In the genomic region with DNA sequence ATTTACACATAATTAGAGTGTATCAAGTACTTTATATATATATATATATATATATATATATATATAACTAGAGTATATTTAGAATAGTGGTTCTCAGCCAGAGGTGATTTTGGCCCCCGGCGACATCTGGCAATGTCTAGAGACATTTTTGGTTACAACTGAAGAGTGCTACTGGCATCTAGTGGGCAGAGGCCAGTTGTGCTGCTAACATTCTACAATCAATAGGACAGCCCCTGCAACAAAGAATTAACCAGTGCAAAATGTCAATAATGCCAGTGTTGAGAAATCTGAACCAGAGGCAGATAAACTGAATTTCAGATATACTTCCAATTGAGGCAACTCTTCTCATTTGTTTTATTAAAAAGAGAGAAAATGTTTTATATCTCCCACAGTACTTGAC, we compare ENCODE assay signal across 10 cellular contexts. TPM values are rescaled to one million over a fixed set of nuclear protein-coding genes. Genes with fewer than 3 reads are reported as not detected.
A peak's percentile ranks its signal among the peaks of the same experiment; 100 is the strongest.
DNase-seq lines count a peak whose midpoint lies in the region; ATAC-seq and TF ChIP-seq lines count a peak whose summit lies in the region.
"Had no signal": no experiment of that assay in that cellular context is flagged by ENCODE, and none has a peak within 500 bp of the region (broad histone marks: within the 10 kb centered on the region; RNA-seq: fewer than 3 reads in every experiment).

No MANE protein-coding gene starts in this region.

- H3K9me3 ChIP-seq in WERI-Rb-1 (ENCODE audit: severe bottlenecking) (no peaks in the 10 kb centered on the region), suprapubic skin (no peaks in the 10 kb centered on the region)
- H3K9me3 ChIP-seq: mucosa of descending colon, SJSA1 had no signal

- H3K4me1 ChIP-seq in suprapubic skin = no peaks in the 10 kb centered on the region
- H3K4me1 ChIP-seq: SJSA1 had no signal

- H3K27ac ChIP-seq in WERI-Rb-1 (no peak overlapping the region), suprapubic skin (no peak overlapping the region)
- H3K27ac ChIP-seq: SJSA1 had no signal

- H3K27me3 Mint-ChIP-seq in Calu3 (ENCODE audit: unreplicated experiment) = no peaks in the 10 kb centered on the region
- no peaks in the 10 kb centered on the region for H3K27me3 Mint-ChIP-seq in stimulated activated naive B cell treated with anti-CD40 and anti-IgM and Interleukin-4, amounts not matched to agents 10 μg/mL and 1 μg/mL and 100 μg/mL, for 72 hours

- no TSS peak for BruUV-seq in Calu3 (replicated peaks; lab: Mats Ljungman, UMichigan)

- H3K4me3 Mint-ChIP-seq in Calu3 (ENCODE audit: low read depth, unreplicated experiment) = no peak overlapping the region
- H3K4me3 Mint-ChIP-seq in stimulated activated naive B cell treated with anti-CD40 and anti-IgM and Interleukin-4, amounts not matched to agents 10 μg/mL and 1 μg/mL and 100 μg/mL, for 72 hours = no peak overlapping the region

- H3K27ac Mint-ChIP-seq in Calu3 (ENCODE audit: unreplicated experiment) = no peak overlapping the region
- H3K27ac Mint-ChIP-seq in stimulated activated naive B cell treated with anti-CD40 and anti-IgM and Interleukin-4, amounts not matched to agents 10 μg/mL and 1 μg/mL and 100 μg/mL, for 72 hours = no peak overlapping the region

- no peaks in the 10 kb centered on the region for H3K27me3 ChIP-seq in WERI-Rb-1 (ENCODE audit: insufficient read depth, low read depth, severe bottlenecking)
- no peaks in the 10 kb centered on the region for H3K27me3 ChIP-seq in suprapubic skin
- H3K27me3 ChIP-seq: SJSA1 had no signal

- H3K4me1 Mint-ChIP-seq in Calu3 (ENCODE audit: low read depth, unreplicated experiment) = no peaks in the 10 kb centered on the region
- H3K4me1 Mint-ChIP-seq in stimulated activated naive B cell treated with anti-CD40 and anti-IgM and Interleukin-4, amounts not matched to agents 10 μg/mL and 1 μg/mL and 100 μg/mL, for 72 hours = peaks cover 33 to 62% of the 10 kb centered on the region in 2 donors

- TF ChIP-seq CTCF in Calu3 (IDR thresholded peaks at IDR 0.05; ENCODE audit: unreplicated experiment) (no peak), WERI-Rb-1 (IDR thresholded peaks at IDR 0.05; ENCODE audit: low read depth, low read length) (peak; percentile 25; the same call in 1 of the 2 replicates), lower leg skin (IDR thresholded peaks at IDR 0.05) (no peak), suprapubic skin (IDR thresholded peaks at IDR 0.05) (peak in 1 of 2 donors; percentile 24)

- ATAC-seq in GM18868 (IDR thresholded peaks at IDR 0.05; ENCODE audit: unreplicated experiment) (peak; percentile 79), HG03439 (IDR thresholded peaks at IDR 0.05; ENCODE audit: unreplicated experiment) (peak; percentile 78)
- ATAC-seq in stimulated activated naive B cell treated with anti-CD40 and anti-IgM and Interleukin-4, amounts not matched to agents 10 μg/mL and 1 μg/mL and 100 μg/mL, for 72 hours (replicated peaks) = peak; percentile 75 to 77
- ATAC-seq: mucosa of descending colon had no signal

- CTCF ChIA-PET in Calu3 (lab: Charles Lee) = no interaction called here

- WGBS in lower leg skin, 2 donors = 23 to 32% methylated on average over 2 of the region's 2 CpGs
- WGBS in suprapubic skin = 23% methylated on average over 2 of the region's 2 CpGs

- no peaks in the 10 kb centered on the region for H3K9me3 Mint-ChIP-seq in Calu3 (ENCODE audit: low read depth, unreplicated experiment)
- peaks cover 6 to 20% of the 10 kb centered on the region in 2 donors for H3K9me3 Mint-ChIP-seq in stimulated activated naive B cell treated with anti-CD40 and anti-IgM and Interleukin-4, amounts not matched to agents 10 μg/mL and 1 μg/mL and 100 μg/mL, for 72 hours

- no peak for TF ChIP-seq EP300 in suprapubic skin (IDR thresholded peaks at IDR 0.05)

- H3K36me3 ChIP-seq in WERI-Rb-1 (peaks cover 81% of the 10 kb centered on the region), suprapubic skin (peaks cover 42% of the 10 kb centered on the region)

- TF ChIP-seq POLR2A in lower leg skin (IDR thresholded peaks at IDR 0.05) = no peak
- TF ChIP-seq POLR2A in suprapubic skin (IDR thresholded peaks at IDR 0.05) = no peak

- intact Hi-C loops in Calu3 (cut with micrococcal nuclease; ENCODE audit: unreplicated experiment) = loop anchor here (1.0 kb wide), 1 partner anchor 216 kb away; no protein-coding TSS in a partner anchor
- intact Hi-C loops in lower leg skin (cut with DNase I; ENCODE audit: low total_unique reads) = no loop called here

- H3K4me3 ChIP-seq in WERI-Rb-1 (ENCODE audit: low read depth, low read length) (no peak overlapping the region), lower leg skin (ENCODE audit: low read depth, poor library complexity, severe bottlenecking) (no peak overlapping the region), suprapubic skin (no peak overlapping the region)
- H3K4me3 ChIP-seq: mucosa of descending colon, SJSA1 had no signal

- peaks cover 17% of the 10 kb centered on the region for H3K36me3 Mint-ChIP-seq in Calu3 (ENCODE audit: insufficient read depth, unreplicated experiment)
- H3K36me3 Mint-ChIP-seq in stimulated activated naive B cell treated with anti-CD40 and anti-IgM and Interleukin-4, amounts not matched to agents 10 μg/mL and 1 μg/mL and 100 μg/mL, for 72 hours = peaks cover 50 to 76% of the 10 kb centered on the region in 2 donors

- DNase-seq in Calu3 (peak; percentile 17), WERI-Rb-1 (peak; percentile 11), germinal center (ENCODE audit: low spot score) (peak; percentile 28), lower leg skin (ENCODE audit: low spot score in 2 of 2) (no peak), suprapubic skin (ENCODE audit: low spot score in 2 of 2) (no peak)
- no peak for DNase-seq in stimulated activated naive B cell treated with anti-CD40 and anti-IgM and Interleukin-4, amounts not matched to agents 10 μg/mL and 1 μg/mL and 100 μg/mL, for 72 hours

RNA-seq across cellular contexts. Expression of a gene that starts 8.9 kb away (rescaled TPM):
- total RNA-seq in Calu3 (2022) = 35.9 and 45.6 TPM in 2 replicates
- total RNA-seq in lower leg skin = 10 to 100 TPM; 32.1 to 39.7 (median 35.5) TPM
- total RNA-seq in suprapubic skin = 10 to 100 TPM; 27.7 to 50.0 (median 35.6) TPM

Comparison
In these comparisons a context has a peak if more than half of its experiments do, and no peak if none do; other contexts are left out.
1. DNase-seq: peak in Calu3 (single experiment), WERI-Rb-1 (single experiment) and germinal center (single experiment); none in stimulated activated naive B cell treated with anti-CD40 and anti-IgM and Interleukin-4, amounts not matched to agents 10 μg/mL and 1 μg/mL and 100 μg/mL, for 72 hours (single experiment), lower leg skin (0 of 2) and suprapubic skin (0 of 2).
2. Peak in every context shown above with its lines, with median percentiles within 50 percentile points of each other: ATAC-seq.